In the genomic region with DNA sequence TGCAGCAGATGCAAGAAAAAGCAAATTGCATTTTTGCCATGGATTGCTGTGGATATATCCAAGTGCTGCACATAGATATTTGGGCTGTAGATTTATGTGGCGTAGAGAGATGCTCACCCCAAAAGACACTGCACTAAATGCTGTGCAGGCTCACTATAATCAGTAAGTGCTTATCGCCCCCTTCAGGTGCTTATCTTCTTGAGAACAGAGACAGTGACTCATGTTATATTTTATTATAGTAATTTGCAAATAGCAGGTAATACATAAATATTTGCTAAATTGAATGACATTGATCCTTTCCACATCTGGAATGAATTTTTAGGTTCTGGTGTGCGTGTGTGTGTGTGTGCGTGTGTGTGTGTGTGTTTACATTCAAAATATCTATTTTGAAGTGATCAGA, we compare ENCODE assay signal across 9 cellular contexts. TPM values are rescaled to one million over a fixed set of nuclear protein-coding genes. Genes with fewer than 3 reads are reported as not detected.
DNase-seq lines count a peak whose midpoint lies in the region; ATAC-seq and TF ChIP-seq lines count a peak whose summit lies in the region.
"Had no signal": no experiment of that assay in that cellular context is flagged by ENCODE, and none has a peak within 500 bp of the region (broad histone marks: within the 10 kb centered on the region; RNA-seq: fewer than 3 reads in every experiment).

No MANE protein-coding gene starts in this region.

- no peaks in the 10 kb centered on the region for H3K4me1 ChIP-seq in transverse colon

- in situ Hi-C loops in transverse colon (cut with MboI; ENCODE audit: low pct_ligation_motif_present in 1 of 4, low pct_unique_long_range_greater_than_20kb in 1 of 4, low sequenced_read_pairs in 3 of 4), result loop anchor here in 2 of 4 donors (10.0 kb wide), 2 partner anchors 297 to 317 kb away; a partner anchor contains a TSS

- intact Hi-C loops in transverse colon (cut with DNase I; ENCODE audit: low total_unique reads), result no loop called here
- intact Hi-C loops in activated CD4-positive, alpha-beta memory T cell treated with anti-CD3 and anti-CD28 coated beads for 36 hours (cut with micrococcal nuclease), result no loop called here

- no peaks in the 10 kb centered on the region for H3K9me3 Mint-ChIP-seq in activated T-cell treated with anti-CD3 and anti-CD28 coated beads, Interleukin-2, amount 50 U/mL, for 72 hours
- H3K9me3 Mint-ChIP-seq in endothelial cell (ENCODE audit: unreplicated experiment), result no peaks in the 10 kb centered on the region
- no peaks in the 10 kb centered on the region for H3K9me3 Mint-ChIP-seq in activated CD4-positive, alpha-beta memory T cell treated with anti-CD3 and anti-CD28 coated beads for 36 hours

- no peaks in the 10 kb centered on the region for H3K36me3 Mint-ChIP-seq in activated T-cell treated with anti-CD3 and anti-CD28 coated beads, Interleukin-2, amount 50 U/mL, for 72 hours (ENCODE audit: insufficient read depth in 2 of 2)
- H3K36me3 Mint-ChIP-seq in endothelial cell (ENCODE audit: low read depth, unreplicated experiment), result no peaks in the 10 kb centered on the region
- no peaks in the 10 kb centered on the region for H3K36me3 Mint-ChIP-seq in activated CD4-positive, alpha-beta memory T cell treated with anti-CD3 and anti-CD28 coated beads for 36 hours

- 30 to 32% methylated on average over 4 of the region's 4 CpGs for WGBS in transverse colon (ENCODE audit: low coverage in 1 of 2), 2 donors

- POLR2A ChIA-PET in activated CD4-positive, alpha-beta memory T cell treated with anti-CD3 and anti-CD28 coated beads for 36 hours (lab: Charles Lee), result no interaction called here

- no peaks in the 10 kb centered on the region for H3K4me1 Mint-ChIP-seq in activated T-cell treated with anti-CD3 and anti-CD28 coated beads, Interleukin-2, amount 50 U/mL, for 72 hours (ENCODE audit: low read depth)
- no peaks in the 10 kb centered on the region for H3K4me1 Mint-ChIP-seq in endothelial cell (ENCODE audit: unreplicated experiment)
- no peaks in the 10 kb centered on the region for H3K4me1 Mint-ChIP-seq in activated CD4-positive, alpha-beta memory T cell treated with anti-CD3 and anti-CD28 coated beads for 36 hours (ENCODE audit: low read depth)

- peak; percentile 33 for TF ChIP-seq CTCF in endothelial cell (IDR thresholded peaks at IDR 0.05; ENCODE audit: unreplicated experiment)
- peak in 4 of 5 experiments; percentile 25 to 42 (median 33) for TF ChIP-seq CTCF in transverse colon (IDR thresholded peaks at IDR 0.05)

- H3K36me3 ChIP-seq in transverse colon, result no peaks in the 10 kb centered on the region
- H3K36me3 ChIP-seq: neutrophil had no signal

- no peak overlapping the region for H3K4me3 Mint-ChIP-seq in activated T-cell treated with anti-CD3 and anti-CD28 coated beads, Interleukin-2, amount 50 U/mL, for 72 hours
- no peak overlapping the region for H3K4me3 Mint-ChIP-seq in endothelial cell (ENCODE audit: unreplicated experiment)
- no peak overlapping the region for H3K4me3 Mint-ChIP-seq in activated CD4-positive, alpha-beta memory T cell treated with anti-CD3 and anti-CD28 coated beads for 36 hours

- no peak overlapping the region for H3K27ac Mint-ChIP-seq in activated T-cell treated with anti-CD3 and anti-CD28 coated beads, Interleukin-2, amount 50 U/mL, for 72 hours
- H3K27ac Mint-ChIP-seq in endothelial cell (ENCODE audit: unreplicated experiment), result no peak overlapping the region
- no peak overlapping the region for H3K27ac Mint-ChIP-seq in activated CD4-positive, alpha-beta memory T cell treated with anti-CD3 and anti-CD28 coated beads for 36 hours

- peaks cover 7% of the 10 kb centered on the region for H3K27me3 Mint-ChIP-seq in activated T-cell treated with anti-CD3 and anti-CD28 coated beads, Interleukin-2, amount 50 U/mL, for 72 hours (ENCODE audit: low read depth)
- H3K27me3 Mint-ChIP-seq in endothelial cell (ENCODE audit: unreplicated experiment), result no peaks in the 10 kb centered on the region
- no peaks in the 10 kb centered on the region for H3K27me3 Mint-ChIP-seq in activated CD4-positive, alpha-beta memory T cell treated with anti-CD3 and anti-CD28 coated beads for 36 hours

- TF ChIP-seq EP300 in transverse colon (IDR thresholded peaks at IDR 0.05; ENCODE audit: low read depth), result no peak

- no peak overlapping the region for H3K27ac ChIP-seq in transverse colon
- H3K27ac ChIP-seq: neutrophil had no signal

- no peak for TF ChIP-seq POLR2A in transverse colon (IDR thresholded peaks at IDR 0.05)

- no peak for ATAC-seq in activated T-cell treated with anti-CD3 and anti-CD28 coated beads, Interleukin-2, amount 50 U/mL, for 72 hours (replicated peaks in 1 of 2)
- ATAC-seq in GM21360 (IDR thresholded peaks at IDR 0.05; ENCODE audit: unreplicated experiment), result no peak

- H3K4me3 ChIP-seq in transverse colon, result no peak overlapping the region

- no peaks in the 10 kb centered on the region for H3K9me3 ChIP-seq in transverse colon
- H3K9me3 ChIP-seq: neutrophil had no signal

- peak; percentile 3 to 14 for DNase-seq in activated T-cell treated with anti-CD3 and anti-CD28 coated beads, Interleukin-2, amount 50 U/mL, for 72 hours
- no peak for DNase-seq in activated T-cell treated with anti-CD3 and anti-CD28 coated beads for 4 hours
- DNase-seq in NOMO-1 (lab: John Stamatoyannopoulos, UW; ENCODE audit: unreplicated experiment in 2 of 2), result peak; percentile 22 to 58
- peak; percentile 35 for DNase-seq in endothelial cell (ENCODE audit: low spot score)
- no peak for DNase-seq in transverse colon
- no peak for DNase-seq in activated CD4-positive, alpha-beta memory T cell treated with anti-CD3 and anti-CD28 coated beads for 36 hours
- no peak for DNase-seq in NK-92 treated with Interleukin-12 subunit alpha and Interleukin-12 subunit beta, amount 100 ng/mL, for 24 hours (lab: John Stamatoyannopoulos, UW)

- CTCF ChIA-PET in activated CD4-positive, alpha-beta memory T cell treated with anti-CD3 and anti-CD28 coated beads for 36 hours (lab: Charles Lee), result no interaction called here

- H3K27me3 ChIP-seq in transverse colon, result no peaks in the 10 kb centered on the region
- H3K27me3 ChIP-seq: neutrophil had no signal

RNA-seq across cellular contexts. Expression of a gene that starts 36.8 kb away (rescaled TPM):
- total RNA-seq in activated T-cell treated with anti-CD3 and anti-CD28 coated beads, Interleukin-2, amount 50 U/mL, for 72 hours, result 1 to 10 TPM; 8.8 to 9.2 TPM
- 10.4 TPM for total RNA-seq in endothelial cell (ENCODE audit: unreplicated experiment)
- 10 to 100 TPM; 19.1 to 26.5 (median 24.0) TPM for total RNA-seq in transverse colon
- total RNA-seq in activated CD4-positive, alpha-beta memory T cell treated with anti-CD3 and anti-CD28 coated beads for 36 hours, result 1 to 10 TPM; 4.5 to 5.5 TPM

Comparison
In these comparisons a context has a peak if more than half of its experiments do, and no peak if none do; other contexts are left out.
1. DNase-seq: peak in activated T-cell treated with anti-CD3 and anti-CD28 coated beads, Interleukin-2, amount 50 U/mL, for 72 hours (2 of 2), NOMO-1 (2 of 2) and endothelial cell (single experiment); none in activated T-cell treated with anti-CD3 and anti-CD28 coated beads for 4 hours (single experiment), transverse colon (single experiment), activated CD4-positive, alpha-beta memory T cell treated with anti-CD3 and anti-CD28 coated beads for 36 hours (single experiment) and NK-92 treated with Interleukin-12 subunit alpha and Interleukin-12 subunit beta, amount 100 ng/mL, for 24 hours (single experiment).